In the genomic region with DNA sequence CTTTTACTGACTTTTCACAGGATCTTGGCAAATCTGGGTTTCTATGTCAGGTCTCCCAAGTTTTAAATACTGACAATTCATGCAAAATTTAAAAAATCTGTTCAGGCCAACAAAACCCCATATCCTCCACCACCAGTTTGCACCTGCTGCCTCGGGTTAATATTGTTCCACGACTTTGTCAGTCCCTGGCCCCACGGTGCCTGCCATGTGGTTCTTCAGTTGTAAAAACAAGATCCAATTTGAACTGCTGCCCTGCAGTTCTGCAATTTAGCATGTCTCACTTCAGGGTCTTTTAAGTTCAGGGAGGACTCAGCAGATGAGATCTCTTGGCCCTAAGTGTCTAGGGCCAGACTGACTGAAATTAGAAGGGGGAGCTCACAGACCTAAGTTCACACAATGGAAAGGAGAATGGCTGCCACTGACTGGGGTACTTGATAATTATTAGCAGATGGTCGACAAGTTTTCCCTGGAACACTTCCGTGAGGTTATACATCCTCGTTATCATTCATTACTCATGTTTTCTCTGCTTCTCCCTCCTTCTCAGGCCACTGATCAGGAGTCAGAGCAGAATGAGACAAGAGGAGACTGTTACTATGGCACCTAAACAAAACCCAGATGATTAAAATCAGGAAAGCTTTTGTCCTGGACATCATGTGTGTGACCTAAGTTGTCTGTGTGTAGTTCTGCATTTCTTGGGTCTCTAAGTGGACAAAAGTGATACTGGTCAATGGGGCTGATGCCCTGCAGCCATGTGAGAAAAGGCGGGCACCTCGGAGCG, we compare ENCODE assay signal across 17 cellular contexts.
DNase-seq lines count a peak whose midpoint lies in the region; ATAC-seq and TF ChIP-seq lines count a peak whose summit lies in the region.
"Had no signal": no experiment of that assay in that cellular context is flagged by ENCODE, and none has a peak within 500 bp of the region (broad histone marks: within the 10 kb centered on the region; RNA-seq: fewer than 3 reads in every experiment).

No MANE protein-coding gene starts in this region.

- H3K27me3 Mint-ChIP-seq in HFFc6 (ENCODE audit: insufficient read depth) (no peaks in the 10 kb centered on the region; the same call in 1 of the 2 replicates), neural crest cell (ENCODE audit: low read depth) (no peaks in the 10 kb centered on the region)
- H3K27me3 Mint-ChIP-seq: naive B cell had no signal

- ATAC-seq in esophagus mucosa (no peak), HG03045 (IDR thresholded peaks at IDR 0.05; ENCODE audit: unreplicated experiment) (no peak)

- no peaks in the 10 kb centered on the region for H3K36me3 Mint-ChIP-seq in HFFc6 (ENCODE audit: low read depth)
- H3K36me3 Mint-ChIP-seq in neural crest cell (ENCODE audit: low read depth), result no peaks in the 10 kb centered on the region

- H3K9me3 Mint-ChIP-seq in HFFc6 (peaks cover 57% of the 10 kb centered on the region), neural crest cell (no peaks in the 10 kb centered on the region)
- H3K9me3 Mint-ChIP-seq: activated T-helper 2 cell treated with anti-CD3 and anti-CD28 coated beads, Interferon-gamma antibody, Interleukin-2, Interleukin-4, amounts not matched to agents 10 μg/mL and 5 μg/mL and 100 μg/mL, durations not matched to agents 14 hours and 24 hours and 36 hours; naive B cell had no signal

- DNase-seq in AG09309 (ENCODE audit: low read depth) (peak; percentile 57), HFFc6 (no peak), choroid plexus epithelial cell (ENCODE audit: low read depth) (peak; percentile 23), neural crest cell (ENCODE audit: low read depth, low spot score) (no peak), NCI-H2081 (lab: John Stamatoyannopoulos, UW) (no peak), pons (ENCODE audit: low spot score) (no peak)
- DNase-seq: esophagus squamous epithelium, MM.1S, naive B cell, NCI-H774, stomach, T-helper 1 cell, WERI-Rb-1 had no signal

- H3K4me1 Mint-ChIP-seq in HFFc6 (ENCODE audit: low read depth) (no peaks in the 10 kb centered on the region; the same call in 1 of the 2 replicates), neural crest cell (peaks cover 7% of the 10 kb centered on the region)

- H3K4me3 Mint-ChIP-seq in HFFc6, result no peak overlapping the region
- no peak overlapping the region for H3K4me3 Mint-ChIP-seq in neural crest cell
- H3K4me3 Mint-ChIP-seq: naive B cell had no signal

- no peak overlapping the region for H3K4me3 ChIP-seq in AG09309 (ENCODE audit: control insufficient read depth, low read depth, low read length)
- H3K4me3 ChIP-seq in choroid plexus epithelial cell (ENCODE audit: low read depth, low read length), result no peak overlapping the region
- H3K4me3 ChIP-seq: BLaER1, esophagus squamous epithelium, stomach had no signal

- H3K27ac Mint-ChIP-seq in HFFc6 (peak overlapping the region; percentile 94), neural crest cell (ENCODE audit: unreplicated experiment) (peak overlapping the region; percentile 62)
- H3K27ac Mint-ChIP-seq: activated T-helper 2 cell treated with anti-CD3 and anti-CD28 coated beads, Interferon-gamma antibody, Interleukin-2, Interleukin-4, amounts not matched to agents 10 μg/mL and 5 μg/mL and 100 μg/mL, durations not matched to agents 14 hours and 24 hours and 36 hours; naive B cell had no signal

- TF ChIP-seq CTCF in AG09309 (IDR thresholded peaks at IDR 0.05; ENCODE audit: control insufficient read depth, insufficient read depth, low read depth, low read length, missing control alignments), result no peak
- TF ChIP-seq CTCF in HFFc6 (IDR thresholded peaks at IDR 0.05), result no peak
- no peak for TF ChIP-seq CTCF in choroid plexus epithelial cell (conservative IDR thresholded peaks at IDR 0.05; ENCODE audit: low read depth, low read length)
- no peak for TF ChIP-seq CTCF in neural crest cell (conservative IDR thresholded peaks at IDR 0.05)

Comparison
In these comparisons a context has a peak if more than half of its experiments do, and no peak if none do; other contexts are left out.
1. DNase-seq: peak in AG09309 (single experiment) and choroid plexus epithelial cell (single experiment); none in HFFc6 (single experiment), neural crest cell (single experiment), NCI-H2081 (0 of 2) and pons (single experiment).